ENCODE assay signal across 22 cellular contexts in the genomic region with DNA sequence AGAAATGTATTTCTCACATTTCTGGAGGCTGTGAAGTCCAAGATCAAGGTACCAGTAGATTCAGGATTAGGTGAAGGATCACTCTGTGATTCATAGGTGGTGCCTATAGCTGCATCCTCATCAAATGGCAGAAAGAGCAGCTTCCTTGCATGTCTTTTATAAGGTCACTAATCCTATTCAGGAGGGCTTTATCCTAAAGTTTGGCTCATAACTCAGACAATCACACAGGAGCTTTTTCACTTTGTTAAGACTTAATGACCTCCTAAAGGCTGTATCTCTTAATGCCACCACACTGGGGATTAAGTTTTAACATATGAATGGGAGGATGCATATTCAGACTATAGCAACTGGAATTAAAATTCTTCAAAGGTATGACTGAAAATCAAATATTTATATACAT.
"Had no signal": no experiment of that assay in that cellular context is flagged by ENCODE, and none has a peak within 500 bp of the region (broad histone marks: within the 10 kb centered on the region; RNA-seq: fewer than 3 reads in every experiment).

No MANE protein-coding gene starts in this region.

- DNase-seq: colonic mucosa; cortex of kidney; dermis blood vessel endothelial cell; dorsolateral prefrontal cortex; effector CD4-positive, alpha-beta T cell; effector CD8-positive, alpha-beta T cell; effector memory CD4-positive, alpha-beta T cell; effector memory CD8-positive, alpha-beta T cell; endodermal cell; erythroblast; esophagus squamous epithelium; foreskin fibroblast; foreskin keratinocyte; foreskin melanocyte; gastrocnemius medialis; glutamatergic neuron; head of caudate nucleus; heart left ventricle; heart right ventricle had no signal

- H3K9me3 ChIP-seq: colonic mucosa, esophagus muscularis mucosa, esophagus squamous epithelium, gastrocnemius medialis, gastroesophageal sphincter had no signal

- H3K4me1 ChIP-seq: colonic mucosa, esophagus muscularis mucosa, esophagus squamous epithelium, foreskin keratinocyte, gastrocnemius medialis, gastroesophageal sphincter, heart left ventricle, heart right ventricle had no signal

- H3K4me3 ChIP-seq: colonic mucosa, coronary artery, dorsolateral prefrontal cortex, esophagus muscularis mucosa, esophagus squamous epithelium, gastrocnemius medialis, gastroesophageal sphincter, heart left ventricle, heart right ventricle had no signal

- H3K36me3 ChIP-seq: colonic mucosa, esophagus muscularis mucosa, esophagus squamous epithelium, gastrocnemius medialis, gastroesophageal sphincter, heart left ventricle, heart right ventricle had no signal

- H3K27me3 ChIP-seq: colonic mucosa, dorsolateral prefrontal cortex, esophagus muscularis mucosa, esophagus squamous epithelium, foreskin keratinocyte, gastrocnemius medialis, gastroesophageal sphincter, heart left ventricle, heart right ventricle had no signal
